1 cellular context compared by ENCODE assay signal in the genomic region with DNA sequence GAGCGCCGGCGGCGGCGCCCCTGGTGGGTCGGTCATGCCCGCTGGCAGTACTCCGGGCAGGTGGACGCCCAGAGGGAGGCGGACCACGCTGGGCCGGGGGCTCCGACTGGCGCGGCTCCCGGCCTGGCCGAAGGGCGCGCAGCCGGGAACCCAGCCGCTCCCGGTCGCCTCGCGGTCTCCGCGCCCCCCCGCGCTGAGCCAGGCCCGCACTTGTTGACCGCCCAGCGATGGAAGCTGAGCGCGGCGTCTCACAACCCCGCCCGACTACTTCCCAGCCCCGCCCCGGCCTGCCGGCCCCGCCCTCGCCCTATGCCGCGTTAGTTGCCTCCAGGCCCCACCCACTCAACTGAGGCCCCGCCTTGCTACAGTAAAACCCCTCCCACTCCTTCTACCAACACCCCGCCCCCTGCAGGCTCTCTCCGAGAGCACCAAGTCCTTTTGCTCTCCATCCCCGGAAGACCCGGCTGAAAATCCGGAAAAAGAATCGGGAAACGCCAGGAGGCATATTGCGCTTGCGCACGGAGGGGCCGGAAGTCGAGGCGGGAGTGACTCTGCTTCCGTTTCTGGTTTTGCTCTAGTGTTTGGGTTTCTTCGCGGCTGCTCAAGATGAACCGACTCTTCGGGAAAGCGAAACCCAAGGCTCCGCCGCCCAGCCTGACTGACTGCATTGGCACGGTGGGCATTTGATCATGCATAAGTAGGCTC.
TF ChIP-seq lines count a peak whose summit lies in the region.

A gene (minus strand): TSS at position 236 of the 705 bp plus-strand sequence.
A gene (plus strand): TSS at position 577 of the 705 bp plus-strand sequence. CDS start 30 bp downstream, at position 607.

TF ChIP-seq in K562, 482 proteins besides CTCF, POLR2A, EP300 and RAD21 (continued from another document and continues in another):
- TF ChIP-seq, protein P1, sequence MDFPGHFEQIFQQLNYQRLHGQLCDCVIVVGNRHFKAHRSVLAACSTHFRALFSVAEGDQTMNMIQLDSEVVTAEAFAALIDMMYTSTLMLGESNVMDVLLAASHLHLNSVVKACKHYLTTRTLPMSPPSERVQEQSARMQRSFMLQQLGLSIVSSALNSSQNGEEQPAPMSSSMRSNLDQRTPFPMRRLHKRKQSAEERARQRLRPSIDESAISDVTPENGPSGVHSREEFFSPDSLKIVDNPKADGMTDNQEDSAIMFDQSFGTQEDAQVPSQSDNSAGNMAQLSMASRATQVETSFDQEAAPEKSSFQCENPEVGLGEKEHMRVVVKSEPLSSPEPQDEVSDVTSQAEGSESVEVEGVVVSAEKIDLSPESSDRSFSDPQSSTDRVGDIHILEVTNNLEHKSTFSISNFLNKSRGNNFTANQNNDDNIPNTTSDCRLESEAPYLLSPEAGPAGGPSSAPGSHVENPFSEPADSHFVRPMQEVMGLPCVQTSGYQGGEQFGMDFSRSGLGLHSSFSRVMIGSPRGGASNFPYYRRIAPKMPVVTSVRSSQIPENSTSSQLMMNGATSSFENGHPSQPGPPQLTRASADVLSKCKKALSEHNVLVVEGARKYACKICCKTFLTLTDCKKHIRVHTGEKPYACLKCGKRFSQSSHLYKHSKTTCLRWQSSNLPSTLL (IDR thresholded peaks at IDR 0.05): no peak
- TF ChIP-seq BHLHE40 (IDR thresholded peaks at IDR 0.05; ENCODE audit: low read length) (no peak), TCF7 (IDR thresholded peaks at IDR 0.05; ENCODE audit: borderline replicate concordance) (no peak), MIER1 (IDR thresholded peaks at IDR 0.05; ENCODE audit: low read depth) (no peak), TSC22D4 (tag; IDR thresholded peaks at IDR 0.05) (no peak), HMG20B (CRISPR knock-in tag; IDR thresholded peaks at IDR 0.05) (no peak), MCM2 (IDR thresholded peaks at IDR 0.05; ENCODE audit: low read depth) (no peak), MXI1 (IDR thresholded peaks at IDR 0.05; ENCODE audit: low read depth, low read length) (no peak; the same call in 1 of the 2 replicates), HDGF (IDR thresholded peaks at IDR 0.05) (no peak), KAT8 (IDR thresholded peaks at IDR 0.05; ENCODE audit: low read depth) (no peak), CCNT2 (IDR thresholded peaks at IDR 0.05; ENCODE audit: borderline replicate concordance, extremely low read depth, insufficient read length, low read depth, low read length) (peak; percentile 61), ZNF324 (CRISPR knock-in tag; IDR thresholded peaks at IDR 0.05) (no peak), ZNF274 (IDR thresholded peaks at IDR 0.05; ENCODE audit: borderline replicate concordance, low read depth, low read length) (no peak), MYC (IDR thresholded peaks at IDR 0.05; ENCODE audit: low read depth, low read length) (peak; percentile 61), MYC (CRISPR knock-in tag; IDR thresholded peaks at IDR 0.05; ENCODE audit: borderline replicate concordance, low read depth) (no peak), FUS (optimal IDR thresholded peaks at IDR 0.05; ENCODE audit: low read depth, low read length) (no peak), POLR3G (IDR thresholded peaks at IDR 0.05; ENCODE audit: extremely low read depth, insufficient read length, insufficient replicate concordance) (no peak), CSDE1 (IDR thresholded peaks at IDR 0.05) (no peak), HCFC1 (IDR thresholded peaks at IDR 0.05; ENCODE audit: low read depth, low read length) (peak; percentile 61), ZFPM2 (CRISPR knock-in tag; IDR thresholded peaks at IDR 0.05) (no peak), SMARCA5 (IDR thresholded peaks at IDR 0.05) (no peak), CXXC5 (CRISPR knock-in tag; IDR thresholded peaks at IDR 0.05) (0 out of 2 replicates have a peak, but pooled peaks have one; percentile 58), SMARCA4 (IDR thresholded peaks at IDR 0.05) (no peak), RBM25 (IDR thresholded peaks at IDR 0.05; ENCODE audit: low read depth, low read length, severe bottlenecking) (no peak)
- TF ChIP-seq, protein P2, sequence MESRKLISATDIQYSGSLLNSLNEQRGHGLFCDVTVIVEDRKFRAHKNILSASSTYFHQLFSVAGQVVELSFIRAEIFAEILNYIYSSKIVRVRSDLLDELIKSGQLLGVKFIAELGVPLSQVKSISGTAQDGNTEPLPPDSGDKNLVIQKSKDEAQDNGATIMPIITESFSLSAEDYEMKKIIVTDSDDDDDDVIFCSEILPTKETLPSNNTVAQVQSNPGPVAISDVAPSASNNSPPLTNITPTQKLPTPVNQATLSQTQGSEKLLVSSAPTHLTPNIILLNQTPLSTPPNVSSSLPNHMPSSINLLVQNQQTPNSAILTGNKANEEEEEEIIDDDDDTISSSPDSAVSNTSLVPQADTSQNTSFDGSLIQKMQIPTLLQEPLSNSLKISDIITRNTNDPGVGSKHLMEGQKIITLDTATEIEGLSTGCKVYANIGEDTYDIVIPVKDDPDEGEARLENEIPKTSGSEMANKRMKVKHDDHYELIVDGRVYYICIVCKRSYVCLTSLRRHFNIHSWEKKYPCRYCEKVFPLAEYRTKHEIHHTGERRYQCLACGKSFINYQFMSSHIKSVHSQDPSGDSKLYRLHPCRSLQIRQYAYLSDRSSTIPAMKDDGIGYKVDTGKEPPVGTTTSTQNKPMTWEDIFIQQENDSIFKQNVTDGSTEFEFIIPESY (CRISPR knock-in tag; IDR thresholded peaks at IDR 0.05): no peak
- TF ChIP-seq, protein P3, sequence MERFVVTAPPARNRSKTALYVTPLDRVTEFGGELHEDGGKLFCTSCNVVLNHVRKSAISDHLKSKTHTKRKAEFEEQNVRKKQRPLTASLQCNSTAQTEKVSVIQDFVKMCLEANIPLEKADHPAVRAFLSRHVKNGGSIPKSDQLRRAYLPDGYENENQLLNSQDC (CRISPR knock-in tag; IDR thresholded peaks at IDR 0.05): no peak
- TF ChIP-seq, protein P4, sequence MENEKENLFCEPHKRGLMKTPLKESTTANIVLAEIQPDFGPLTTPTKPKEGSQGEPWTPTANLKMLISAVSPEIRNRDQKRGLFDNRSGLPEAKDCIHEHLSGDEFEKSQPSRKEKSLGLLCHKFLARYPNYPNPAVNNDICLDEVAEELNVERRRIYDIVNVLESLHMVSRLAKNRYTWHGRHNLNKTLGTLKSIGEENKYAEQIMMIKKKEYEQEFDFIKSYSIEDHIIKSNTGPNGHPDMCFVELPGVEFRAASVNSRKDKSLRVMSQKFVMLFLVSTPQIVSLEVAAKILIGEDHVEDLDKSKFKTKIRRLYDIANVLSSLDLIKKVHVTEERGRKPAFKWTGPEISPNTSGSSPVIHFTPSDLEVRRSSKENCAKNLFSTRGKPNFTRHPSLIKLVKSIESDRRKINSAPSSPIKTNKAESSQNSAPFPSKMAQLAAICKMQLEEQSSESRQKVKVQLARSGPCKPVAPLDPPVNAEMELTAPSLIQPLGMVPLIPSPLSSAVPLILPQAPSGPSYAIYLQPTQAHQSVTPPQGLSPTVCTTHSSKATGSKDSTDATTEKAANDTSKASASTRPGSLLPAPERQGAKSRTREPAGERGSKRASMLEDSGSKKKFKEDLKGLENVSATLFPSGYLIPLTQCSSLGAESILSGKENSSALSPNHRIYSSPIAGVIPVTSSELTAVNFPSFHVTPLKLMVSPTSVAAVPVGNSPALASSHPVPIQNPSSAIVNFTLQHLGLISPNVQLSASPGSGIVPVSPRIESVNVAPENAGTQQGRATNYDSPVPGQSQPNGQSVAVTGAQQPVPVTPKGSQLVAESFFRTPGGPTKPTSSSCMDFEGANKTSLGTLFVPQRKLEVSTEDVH (IDR thresholded peaks at IDR 0.05; ENCODE audit: low read depth, partially characterized antibody): peak; percentile 68
- TF ChIP-seq, protein P5, sequence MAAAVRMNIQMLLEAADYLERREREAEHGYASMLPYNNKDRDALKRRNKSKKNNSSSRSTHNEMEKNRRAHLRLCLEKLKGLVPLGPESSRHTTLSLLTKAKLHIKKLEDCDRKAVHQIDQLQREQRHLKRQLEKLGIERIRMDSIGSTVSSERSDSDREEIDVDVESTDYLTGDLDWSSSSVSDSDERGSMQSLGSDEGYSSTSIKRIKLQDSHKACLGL (CRISPR knock-in tag; IDR thresholded peaks at IDR 0.05; ENCODE audit: borderline replicate concordance, poor library complexity, severe bottlenecking): no peak
- TF ChIP-seq, protein P6, sequence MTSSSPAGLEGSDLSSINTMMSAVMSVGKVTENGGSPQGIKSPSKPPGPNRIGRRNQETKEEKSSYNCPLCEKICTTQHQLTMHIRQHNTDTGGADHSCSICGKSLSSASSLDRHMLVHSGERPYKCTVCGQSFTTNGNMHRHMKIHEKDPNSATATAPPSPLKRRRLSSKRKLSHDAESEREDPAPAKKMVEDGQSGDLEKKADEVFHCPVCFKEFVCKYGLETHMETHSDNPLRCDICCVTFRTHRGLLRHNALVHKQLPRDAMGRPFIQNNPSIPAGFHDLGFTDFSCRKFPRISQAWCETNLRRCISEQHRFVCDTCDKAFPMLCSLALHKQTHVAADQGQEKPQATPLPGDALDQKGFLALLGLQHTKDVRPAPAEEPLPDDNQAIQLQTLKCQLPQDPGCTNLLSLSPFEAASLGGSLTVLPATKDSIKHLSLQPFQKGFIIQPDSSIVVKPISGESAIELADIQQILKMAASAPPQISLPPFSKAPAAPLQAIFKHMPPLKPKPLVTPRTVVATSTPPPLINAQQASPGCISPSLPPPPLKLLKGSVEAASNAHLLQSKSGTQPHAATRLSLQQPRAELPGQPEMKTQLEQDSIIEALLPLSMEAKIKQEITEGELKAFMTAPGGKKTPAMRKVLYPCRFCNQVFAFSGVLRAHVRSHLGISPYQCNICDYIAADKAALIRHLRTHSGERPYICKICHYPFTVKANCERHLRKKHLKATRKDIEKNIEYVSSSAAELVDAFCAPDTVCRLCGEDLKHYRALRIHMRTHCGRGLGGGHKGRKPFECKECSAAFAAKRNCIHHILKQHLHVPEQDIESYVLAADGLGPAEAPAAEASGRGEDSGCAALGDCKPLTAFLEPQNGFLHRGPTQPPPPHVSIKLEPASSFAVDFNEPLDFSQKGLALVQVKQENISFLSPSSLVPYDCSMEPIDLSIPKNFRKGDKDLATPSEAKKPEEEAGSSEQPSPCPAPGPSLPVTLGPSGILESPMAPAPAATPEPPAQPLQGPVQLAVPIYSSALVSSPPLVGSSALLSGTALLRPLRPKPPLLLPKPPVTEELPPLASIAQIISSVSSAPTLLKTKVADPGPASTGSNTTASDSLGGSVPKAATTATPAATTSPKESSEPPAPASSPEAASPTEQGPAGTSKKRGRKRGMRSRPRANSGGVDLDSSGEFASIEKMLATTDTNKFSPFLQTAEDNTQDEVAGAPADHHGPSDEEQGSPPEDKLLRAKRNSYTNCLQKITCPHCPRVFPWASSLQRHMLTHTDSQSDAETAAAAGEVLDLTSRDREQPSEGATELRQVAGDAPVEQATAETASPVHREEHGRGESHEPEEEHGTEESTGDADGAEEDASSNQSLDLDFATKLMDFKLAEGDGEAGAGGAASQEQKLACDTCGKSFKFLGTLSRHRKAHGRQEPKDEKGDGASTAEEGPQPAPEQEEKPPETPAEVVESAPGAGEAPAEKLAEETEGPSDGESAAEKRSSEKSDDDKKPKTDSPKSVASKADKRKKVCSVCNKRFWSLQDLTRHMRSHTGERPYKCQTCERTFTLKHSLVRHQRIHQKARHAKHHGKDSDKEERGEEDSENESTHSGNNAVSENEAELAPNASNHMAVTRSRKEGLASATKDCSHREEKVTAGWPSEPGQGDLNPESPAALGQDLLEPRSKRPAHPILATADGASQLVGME (CRISPR knock-in tag; IDR thresholded peaks at IDR 0.05): no peak
- TF ChIP-seq, protein P7, sequence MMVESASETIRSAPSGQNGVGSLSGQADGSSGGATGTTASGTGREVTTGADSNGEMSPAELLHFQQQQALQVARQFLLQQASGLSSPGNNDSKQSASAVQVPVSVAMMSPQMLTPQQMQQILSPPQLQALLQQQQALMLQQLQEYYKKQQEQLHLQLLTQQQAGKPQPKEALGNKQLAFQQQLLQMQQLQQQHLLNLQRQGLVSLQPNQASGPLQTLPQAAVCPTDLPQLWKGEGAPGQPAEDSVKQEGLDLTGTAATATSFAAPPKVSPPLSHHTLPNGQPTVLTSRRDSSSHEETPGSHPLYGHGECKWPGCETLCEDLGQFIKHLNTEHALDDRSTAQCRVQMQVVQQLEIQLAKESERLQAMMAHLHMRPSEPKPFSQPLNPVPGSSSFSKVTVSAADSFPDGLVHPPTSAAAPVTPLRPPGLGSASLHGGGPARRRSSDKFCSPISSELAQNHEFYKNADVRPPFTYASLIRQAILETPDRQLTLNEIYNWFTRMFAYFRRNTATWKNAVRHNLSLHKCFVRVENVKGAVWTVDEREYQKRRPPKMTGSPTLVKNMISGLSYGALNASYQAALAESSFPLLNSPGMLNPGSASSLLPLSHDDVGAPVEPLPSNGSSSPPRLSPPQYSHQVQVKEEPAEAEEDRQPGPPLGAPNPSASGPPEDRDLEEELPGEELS (CRISPR knock-in tag; IDR thresholded peaks at IDR 0.05; ENCODE audit: borderline replicate concordance): no peak
- TF ChIP-seq, protein P8, sequence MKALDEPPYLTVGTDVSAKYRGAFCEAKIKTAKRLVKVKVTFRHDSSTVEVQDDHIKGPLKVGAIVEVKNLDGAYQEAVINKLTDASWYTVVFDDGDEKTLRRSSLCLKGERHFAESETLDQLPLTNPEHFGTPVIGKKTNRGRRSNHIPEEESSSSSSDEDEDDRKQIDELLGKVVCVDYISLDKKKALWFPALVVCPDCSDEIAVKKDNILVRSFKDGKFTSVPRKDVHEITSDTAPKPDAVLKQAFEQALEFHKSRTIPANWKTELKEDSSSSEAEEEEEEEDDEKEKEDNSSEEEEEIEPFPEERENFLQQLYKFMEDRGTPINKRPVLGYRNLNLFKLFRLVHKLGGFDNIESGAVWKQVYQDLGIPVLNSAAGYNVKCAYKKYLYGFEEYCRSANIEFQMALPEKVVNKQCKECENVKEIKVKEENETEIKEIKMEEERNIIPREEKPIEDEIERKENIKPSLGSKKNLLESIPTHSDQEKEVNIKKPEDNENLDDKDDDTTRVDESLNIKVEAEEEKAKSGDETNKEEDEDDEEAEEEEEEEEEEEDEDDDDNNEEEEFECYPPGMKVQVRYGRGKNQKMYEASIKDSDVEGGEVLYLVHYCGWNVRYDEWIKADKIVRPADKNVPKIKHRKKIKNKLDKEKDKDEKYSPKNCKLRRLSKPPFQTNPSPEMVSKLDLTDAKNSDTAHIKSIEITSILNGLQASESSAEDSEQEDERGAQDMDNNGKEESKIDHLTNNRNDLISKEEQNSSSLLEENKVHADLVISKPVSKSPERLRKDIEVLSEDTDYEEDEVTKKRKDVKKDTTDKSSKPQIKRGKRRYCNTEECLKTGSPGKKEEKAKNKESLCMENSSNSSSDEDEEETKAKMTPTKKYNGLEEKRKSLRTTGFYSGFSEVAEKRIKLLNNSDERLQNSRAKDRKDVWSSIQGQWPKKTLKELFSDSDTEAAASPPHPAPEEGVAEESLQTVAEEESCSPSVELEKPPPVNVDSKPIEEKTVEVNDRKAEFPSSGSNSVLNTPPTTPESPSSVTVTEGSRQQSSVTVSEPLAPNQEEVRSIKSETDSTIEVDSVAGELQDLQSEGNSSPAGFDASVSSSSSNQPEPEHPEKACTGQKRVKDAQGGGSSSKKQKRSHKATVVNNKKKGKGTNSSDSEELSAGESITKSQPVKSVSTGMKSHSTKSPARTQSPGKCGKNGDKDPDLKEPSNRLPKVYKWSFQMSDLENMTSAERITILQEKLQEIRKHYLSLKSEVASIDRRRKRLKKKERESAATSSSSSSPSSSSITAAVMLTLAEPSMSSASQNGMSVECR (CRISPR knock-in tag; IDR thresholded peaks at IDR 0.05): no peak
- TF ChIP-seq, protein P9, sequence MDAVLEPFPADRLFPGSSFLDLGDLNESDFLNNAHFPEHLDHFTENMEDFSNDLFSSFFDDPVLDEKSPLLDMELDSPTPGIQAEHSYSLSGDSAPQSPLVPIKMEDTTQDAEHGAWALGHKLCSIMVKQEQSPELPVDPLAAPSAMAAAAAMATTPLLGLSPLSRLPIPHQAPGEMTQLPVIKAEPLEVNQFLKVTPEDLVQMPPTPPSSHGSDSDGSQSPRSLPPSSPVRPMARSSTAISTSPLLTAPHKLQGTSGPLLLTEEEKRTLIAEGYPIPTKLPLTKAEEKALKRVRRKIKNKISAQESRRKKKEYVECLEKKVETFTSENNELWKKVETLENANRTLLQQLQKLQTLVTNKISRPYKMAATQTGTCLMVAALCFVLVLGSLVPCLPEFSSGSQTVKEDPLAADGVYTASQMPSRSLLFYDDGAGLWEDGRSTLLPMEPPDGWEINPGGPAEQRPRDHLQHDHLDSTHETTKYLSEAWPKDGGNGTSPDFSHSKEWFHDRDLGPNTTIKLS (IDR thresholded peaks at IDR 0.05; ENCODE audit: borderline replicate concordance, low read depth): no peak
